1 cellular context compared by ENCODE assay signal in the genomic region with DNA sequence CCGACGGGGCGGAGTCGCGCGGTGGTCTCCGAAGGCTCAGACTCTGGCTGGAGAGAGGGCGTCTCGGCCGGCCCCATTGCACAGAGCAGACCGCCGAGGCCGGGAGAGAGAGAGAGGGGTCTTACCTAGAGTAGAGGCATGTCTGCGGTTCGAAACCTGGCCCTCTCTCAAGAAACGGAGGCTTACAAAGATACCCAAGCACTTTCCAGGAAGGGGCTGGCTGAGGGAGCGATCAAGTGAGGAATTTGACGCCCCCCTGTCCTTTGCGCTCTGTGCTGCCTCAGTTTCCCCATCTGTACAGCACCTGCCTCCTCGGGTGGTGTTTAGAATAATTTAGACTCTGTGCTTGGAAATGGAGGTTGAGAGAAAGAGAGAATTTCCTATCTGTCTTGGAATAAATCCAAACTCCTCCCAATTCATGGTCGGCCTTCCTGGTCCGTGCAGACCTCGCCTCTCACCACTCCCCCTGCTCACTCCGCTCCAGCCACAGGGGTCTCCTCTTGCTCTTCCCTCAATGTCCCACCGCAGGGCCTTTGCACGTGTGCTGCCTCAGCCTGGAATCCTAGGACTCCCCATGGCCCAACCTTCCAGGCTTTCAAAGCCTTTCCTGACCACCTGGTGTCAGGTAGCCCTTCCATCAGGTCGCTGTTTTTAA.
TF ChIP-seq lines count a peak whose summit lies in the region.

No MANE protein-coding gene starts in this region.

TF ChIP-seq in GM12878, 131 proteins besides CTCF, POLR2A, EP300 and RAD21 (continues in another document):
- TF ChIP-seq CEBPB (IDR thresholded peaks at IDR 0.05; ENCODE audit: borderline replicate concordance in 1 of 2, low read depth in 2 of 2, low read length in 2 of 2), result no peak
- TF ChIP-seq LARP7 (IDR thresholded peaks at IDR 0.05), result 0 out of 2 replicates have a peak, but pooled peaks have one; percentile 39
- TF ChIP-seq, protein P1, sequence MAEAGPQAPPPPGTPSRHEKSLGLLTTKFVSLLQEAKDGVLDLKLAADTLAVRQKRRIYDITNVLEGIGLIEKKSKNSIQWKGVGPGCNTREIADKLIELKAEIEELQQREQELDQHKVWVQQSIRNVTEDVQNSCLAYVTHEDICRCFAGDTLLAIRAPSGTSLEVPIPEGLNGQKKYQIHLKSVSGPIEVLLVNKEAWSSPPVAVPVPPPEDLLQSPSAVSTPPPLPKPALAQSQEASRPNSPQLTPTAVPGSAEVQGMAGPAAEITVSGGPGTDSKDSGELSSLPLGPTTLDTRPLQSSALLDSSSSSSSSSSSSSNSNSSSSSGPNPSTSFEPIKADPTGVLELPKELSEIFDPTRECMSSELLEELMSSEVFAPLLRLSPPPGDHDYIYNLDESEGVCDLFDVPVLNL (IDR thresholded peaks at IDR 0.05; ENCODE audit: low read depth, low read length), result no peak
- TF ChIP-seq, protein P2, sequence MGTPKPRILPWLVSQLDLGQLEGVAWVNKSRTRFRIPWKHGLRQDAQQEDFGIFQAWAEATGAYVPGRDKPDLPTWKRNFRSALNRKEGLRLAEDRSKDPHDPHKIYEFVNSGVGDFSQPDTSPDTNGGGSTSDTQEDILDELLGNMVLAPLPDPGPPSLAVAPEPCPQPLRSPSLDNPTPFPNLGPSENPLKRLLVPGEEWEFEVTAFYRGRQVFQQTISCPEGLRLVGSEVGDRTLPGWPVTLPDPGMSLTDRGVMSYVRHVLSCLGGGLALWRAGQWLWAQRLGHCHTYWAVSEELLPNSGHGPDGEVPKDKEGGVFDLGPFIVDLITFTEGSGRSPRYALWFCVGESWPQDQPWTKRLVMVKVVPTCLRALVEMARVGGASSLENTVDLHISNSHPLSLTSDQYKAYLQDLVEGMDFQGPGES (IDR thresholded peaks at IDR 0.05), result no peak
- no peak for TF ChIP-seq FOS (IDR thresholded peaks at IDR 0.05; ENCODE audit: borderline replicate concordance, extremely low read depth, insufficient read length)
- TF ChIP-seq, protein P3, sequence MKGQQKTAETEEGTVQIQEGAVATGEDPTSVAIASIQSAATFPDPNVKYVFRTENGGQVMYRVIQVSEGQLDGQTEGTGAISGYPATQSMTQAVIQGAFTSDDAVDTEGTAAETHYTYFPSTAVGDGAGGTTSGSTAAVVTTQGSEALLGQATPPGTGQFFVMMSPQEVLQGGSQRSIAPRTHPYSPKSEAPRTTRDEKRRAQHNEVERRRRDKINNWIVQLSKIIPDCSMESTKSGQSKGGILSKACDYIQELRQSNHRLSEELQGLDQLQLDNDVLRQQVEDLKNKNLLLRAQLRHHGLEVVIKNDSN (IDR thresholded peaks at IDR 0.05; ENCODE audit: borderline replicate concordance, extremely low read length, insufficient read depth, low read depth, low read length), result no peak
- TF ChIP-seq, protein P4, sequence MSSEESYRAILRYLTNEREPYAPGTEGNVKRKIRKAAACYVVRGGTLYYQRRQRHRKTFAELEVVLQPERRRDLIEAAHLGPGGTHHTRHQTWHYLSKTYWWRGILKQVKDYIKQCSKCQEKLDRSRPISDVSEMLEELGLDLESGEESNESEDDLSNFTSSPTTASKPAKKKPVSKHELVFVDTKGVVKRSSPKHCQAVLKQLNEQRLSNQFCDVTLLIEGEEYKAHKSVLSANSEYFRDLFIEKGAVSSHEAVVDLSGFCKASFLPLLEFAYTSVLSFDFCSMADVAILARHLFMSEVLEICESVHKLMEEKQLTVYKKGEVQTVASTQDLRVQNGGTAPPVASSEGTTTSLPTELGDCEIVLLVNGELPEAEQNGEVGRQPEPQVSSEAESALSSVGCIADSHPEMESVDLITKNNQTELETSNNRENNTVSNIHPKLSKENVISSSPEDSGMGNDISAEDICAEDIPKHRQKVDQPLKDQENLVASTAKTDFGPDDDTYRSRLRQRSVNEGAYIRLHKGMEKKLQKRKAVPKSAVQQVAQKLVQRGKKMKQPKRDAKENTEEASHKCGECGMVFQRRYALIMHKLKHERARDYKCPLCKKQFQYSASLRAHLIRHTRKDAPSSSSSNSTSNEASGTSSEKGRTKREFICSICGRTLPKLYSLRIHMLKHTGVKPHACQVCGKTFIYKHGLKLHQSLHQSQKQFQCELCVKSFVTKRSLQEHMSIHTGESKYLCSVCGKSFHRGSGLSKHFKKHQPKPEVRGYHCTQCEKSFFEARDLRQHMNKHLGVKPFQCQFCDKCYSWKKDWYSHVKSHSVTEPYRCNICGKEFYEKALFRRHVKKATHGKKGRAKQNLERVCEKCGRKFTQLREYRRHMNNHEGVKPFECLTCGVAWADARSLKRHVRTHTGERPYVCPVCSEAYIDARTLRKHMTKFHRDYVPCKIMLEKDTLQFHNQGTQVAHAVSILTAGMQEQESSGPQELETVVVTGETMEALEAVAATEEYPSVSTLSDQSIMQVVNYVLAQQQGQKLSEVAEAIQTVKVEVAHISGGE (CRISPR knock-in tag; IDR thresholded peaks at IDR 0.05), result no peak
- TF ChIP-seq, protein P5, sequence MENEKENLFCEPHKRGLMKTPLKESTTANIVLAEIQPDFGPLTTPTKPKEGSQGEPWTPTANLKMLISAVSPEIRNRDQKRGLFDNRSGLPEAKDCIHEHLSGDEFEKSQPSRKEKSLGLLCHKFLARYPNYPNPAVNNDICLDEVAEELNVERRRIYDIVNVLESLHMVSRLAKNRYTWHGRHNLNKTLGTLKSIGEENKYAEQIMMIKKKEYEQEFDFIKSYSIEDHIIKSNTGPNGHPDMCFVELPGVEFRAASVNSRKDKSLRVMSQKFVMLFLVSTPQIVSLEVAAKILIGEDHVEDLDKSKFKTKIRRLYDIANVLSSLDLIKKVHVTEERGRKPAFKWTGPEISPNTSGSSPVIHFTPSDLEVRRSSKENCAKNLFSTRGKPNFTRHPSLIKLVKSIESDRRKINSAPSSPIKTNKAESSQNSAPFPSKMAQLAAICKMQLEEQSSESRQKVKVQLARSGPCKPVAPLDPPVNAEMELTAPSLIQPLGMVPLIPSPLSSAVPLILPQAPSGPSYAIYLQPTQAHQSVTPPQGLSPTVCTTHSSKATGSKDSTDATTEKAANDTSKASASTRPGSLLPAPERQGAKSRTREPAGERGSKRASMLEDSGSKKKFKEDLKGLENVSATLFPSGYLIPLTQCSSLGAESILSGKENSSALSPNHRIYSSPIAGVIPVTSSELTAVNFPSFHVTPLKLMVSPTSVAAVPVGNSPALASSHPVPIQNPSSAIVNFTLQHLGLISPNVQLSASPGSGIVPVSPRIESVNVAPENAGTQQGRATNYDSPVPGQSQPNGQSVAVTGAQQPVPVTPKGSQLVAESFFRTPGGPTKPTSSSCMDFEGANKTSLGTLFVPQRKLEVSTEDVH (IDR thresholded peaks at IDR 0.05; ENCODE audit: low read depth, partially characterized antibody), result no peak
- TF ChIP-seq PAX8 (IDR thresholded peaks at IDR 0.05), result no peak
- TF ChIP-seq IRF4 (IDR thresholded peaks at IDR 0.05; ENCODE audit: low read depth, low read length), result no peak
- no peak for TF ChIP-seq MXI1 (IDR thresholded peaks at IDR 0.05; ENCODE audit: low read depth, low read length)
- 0 out of 2 replicates have a peak, but pooled peaks have one; percentile 5 for TF ChIP-seq RUNX3 (IDR thresholded peaks at IDR 0.05; ENCODE audit: low read length)
- TF ChIP-seq KLF5 (IDR thresholded peaks at IDR 0.05; ENCODE audit: partially characterized antibody), result no peak
- TF ChIP-seq, protein P6, sequence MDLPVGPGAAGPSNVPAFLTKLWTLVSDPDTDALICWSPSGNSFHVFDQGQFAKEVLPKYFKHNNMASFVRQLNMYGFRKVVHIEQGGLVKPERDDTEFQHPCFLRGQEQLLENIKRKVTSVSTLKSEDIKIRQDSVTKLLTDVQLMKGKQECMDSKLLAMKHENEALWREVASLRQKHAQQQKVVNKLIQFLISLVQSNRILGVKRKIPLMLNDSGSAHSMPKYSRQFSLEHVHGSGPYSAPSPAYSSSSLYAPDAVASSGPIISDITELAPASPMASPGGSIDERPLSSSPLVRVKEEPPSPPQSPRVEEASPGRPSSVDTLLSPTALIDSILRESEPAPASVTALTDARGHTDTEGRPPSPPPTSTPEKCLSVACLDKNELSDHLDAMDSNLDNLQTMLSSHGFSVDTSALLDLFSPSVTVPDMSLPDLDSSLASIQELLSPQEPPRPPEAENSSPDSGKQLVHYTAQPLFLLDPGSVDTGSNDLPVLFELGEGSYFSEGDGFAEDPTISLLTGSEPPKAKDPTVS (IDR thresholded peaks at IDR 0.05; ENCODE audit: low read depth, low read length), result no peak
- no peak for TF ChIP-seq MTA3 (IDR thresholded peaks at IDR 0.05; ENCODE audit: borderline replicate concordance, low read length)
- no peak for TF ChIP-seq CBX5 (IDR thresholded peaks at IDR 0.05; ENCODE audit: low read depth)
- TF ChIP-seq HDAC6 (IDR thresholded peaks at IDR 0.05; ENCODE audit: unreplicated experiment), result no peak
- TF ChIP-seq RFX5 (IDR thresholded peaks at IDR 0.05; ENCODE audit: low read depth, low read length), result no peak; the same call in 1 of the 2 replicates
- TF ChIP-seq, protein P7, sequence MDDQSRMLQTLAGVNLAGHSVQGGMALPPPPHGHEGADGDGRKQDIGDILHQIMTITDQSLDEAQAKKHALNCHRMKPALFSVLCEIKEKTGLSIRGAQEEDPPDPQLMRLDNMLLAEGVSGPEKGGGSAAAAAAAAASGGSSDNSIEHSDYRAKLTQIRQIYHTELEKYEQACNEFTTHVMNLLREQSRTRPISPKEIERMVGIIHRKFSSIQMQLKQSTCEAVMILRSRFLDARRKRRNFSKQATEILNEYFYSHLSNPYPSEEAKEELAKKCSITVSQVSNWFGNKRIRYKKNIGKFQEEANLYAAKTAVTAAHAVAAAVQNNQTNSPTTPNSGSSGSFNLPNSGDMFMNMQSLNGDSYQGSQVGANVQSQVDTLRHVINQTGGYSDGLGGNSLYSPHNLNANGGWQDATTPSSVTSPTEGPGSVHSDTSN (IDR thresholded peaks at IDR 0.05; ENCODE audit: insufficient replicate concordance, low read depth, low read length), result no peak
- TF ChIP-seq, protein P8, sequence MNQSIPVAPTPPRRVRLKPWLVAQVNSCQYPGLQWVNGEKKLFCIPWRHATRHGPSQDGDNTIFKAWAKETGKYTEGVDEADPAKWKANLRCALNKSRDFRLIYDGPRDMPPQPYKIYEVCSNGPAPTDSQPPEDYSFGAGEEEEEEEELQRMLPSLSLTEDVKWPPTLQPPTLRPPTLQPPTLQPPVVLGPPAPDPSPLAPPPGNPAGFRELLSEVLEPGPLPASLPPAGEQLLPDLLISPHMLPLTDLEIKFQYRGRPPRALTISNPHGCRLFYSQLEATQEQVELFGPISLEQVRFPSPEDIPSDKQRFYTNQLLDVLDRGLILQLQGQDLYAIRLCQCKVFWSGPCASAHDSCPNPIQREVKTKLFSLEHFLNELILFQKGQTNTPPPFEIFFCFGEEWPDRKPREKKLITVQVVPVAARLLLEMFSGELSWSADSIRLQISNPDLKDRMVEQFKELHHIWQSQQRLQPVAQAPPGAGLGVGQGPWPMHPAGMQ (IDR thresholded peaks at IDR 0.05; ENCODE audit: borderline replicate concordance), result no peak
- TF ChIP-seq, protein P9, sequence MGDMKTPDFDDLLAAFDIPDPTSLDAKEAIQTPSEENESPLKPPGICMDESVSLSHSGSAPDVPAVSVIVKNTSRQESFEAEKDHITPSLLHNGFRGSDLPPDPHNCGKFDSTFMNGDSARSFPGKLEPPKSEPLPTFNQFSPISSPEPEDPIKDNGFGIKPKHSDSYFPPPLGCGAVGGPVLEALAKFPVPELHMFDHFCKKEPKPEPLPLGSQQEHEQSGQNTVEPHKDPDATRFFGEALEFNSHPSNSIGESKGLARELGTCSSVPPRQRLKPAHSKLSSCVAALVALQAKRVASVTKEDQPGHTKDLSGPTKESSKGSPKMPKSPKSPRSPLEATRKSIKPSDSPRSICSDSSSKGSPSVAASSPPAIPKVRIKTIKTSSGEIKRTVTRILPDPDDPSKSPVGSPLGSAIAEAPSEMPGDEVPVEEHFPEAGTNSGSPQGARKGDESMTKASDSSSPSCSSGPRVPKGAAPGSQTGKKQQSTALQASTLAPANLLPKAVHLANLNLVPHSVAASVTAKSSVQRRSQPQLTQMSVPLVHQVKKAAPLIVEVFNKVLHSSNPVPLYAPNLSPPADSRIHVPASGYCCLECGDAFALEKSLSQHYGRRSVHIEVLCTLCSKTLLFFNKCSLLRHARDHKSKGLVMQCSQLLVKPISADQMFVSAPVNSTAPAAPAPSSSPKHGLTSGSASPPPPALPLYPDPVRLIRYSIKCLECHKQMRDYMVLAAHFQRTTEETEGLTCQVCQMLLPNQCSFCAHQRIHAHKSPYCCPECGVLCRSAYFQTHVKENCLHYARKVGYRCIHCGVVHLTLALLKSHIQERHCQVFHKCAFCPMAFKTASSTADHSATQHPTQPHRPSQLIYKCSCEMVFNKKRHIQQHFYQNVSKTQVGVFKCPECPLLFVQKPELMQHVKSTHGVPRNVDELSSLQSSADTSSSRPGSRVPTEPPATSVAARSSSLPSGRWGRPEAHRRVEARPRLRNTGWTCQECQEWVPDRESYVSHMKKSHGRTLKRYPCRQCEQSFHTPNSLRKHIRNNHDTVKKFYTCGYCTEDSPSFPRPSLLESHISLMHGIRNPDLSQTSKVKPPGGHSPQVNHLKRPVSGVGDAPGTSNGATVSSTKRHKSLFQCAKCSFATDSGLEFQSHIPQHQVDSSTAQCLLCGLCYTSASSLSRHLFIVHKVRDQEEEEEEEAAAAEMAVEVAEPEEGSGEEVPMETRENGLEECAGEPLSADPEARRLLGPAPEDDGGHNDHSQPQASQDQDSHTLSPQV (IDR thresholded peaks at IDR 0.05), result no peak
- TF ChIP-seq, protein P10, sequence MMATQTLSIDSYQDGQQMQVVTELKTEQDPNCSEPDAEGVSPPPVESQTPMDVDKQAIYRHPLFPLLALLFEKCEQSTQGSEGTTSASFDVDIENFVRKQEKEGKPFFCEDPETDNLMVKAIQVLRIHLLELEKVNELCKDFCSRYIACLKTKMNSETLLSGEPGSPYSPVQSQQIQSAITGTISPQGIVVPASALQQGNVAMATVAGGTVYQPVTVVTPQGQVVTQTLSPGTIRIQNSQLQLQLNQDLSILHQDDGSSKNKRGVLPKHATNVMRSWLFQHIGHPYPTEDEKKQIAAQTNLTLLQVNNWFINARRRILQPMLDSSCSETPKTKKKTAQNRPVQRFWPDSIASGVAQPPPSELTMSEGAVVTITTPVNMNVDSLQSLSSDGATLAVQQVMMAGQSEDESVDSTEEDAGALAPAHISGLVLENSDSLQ (IDR thresholded peaks at IDR 0.05), result no peak
- TF ChIP-seq, protein P11, sequence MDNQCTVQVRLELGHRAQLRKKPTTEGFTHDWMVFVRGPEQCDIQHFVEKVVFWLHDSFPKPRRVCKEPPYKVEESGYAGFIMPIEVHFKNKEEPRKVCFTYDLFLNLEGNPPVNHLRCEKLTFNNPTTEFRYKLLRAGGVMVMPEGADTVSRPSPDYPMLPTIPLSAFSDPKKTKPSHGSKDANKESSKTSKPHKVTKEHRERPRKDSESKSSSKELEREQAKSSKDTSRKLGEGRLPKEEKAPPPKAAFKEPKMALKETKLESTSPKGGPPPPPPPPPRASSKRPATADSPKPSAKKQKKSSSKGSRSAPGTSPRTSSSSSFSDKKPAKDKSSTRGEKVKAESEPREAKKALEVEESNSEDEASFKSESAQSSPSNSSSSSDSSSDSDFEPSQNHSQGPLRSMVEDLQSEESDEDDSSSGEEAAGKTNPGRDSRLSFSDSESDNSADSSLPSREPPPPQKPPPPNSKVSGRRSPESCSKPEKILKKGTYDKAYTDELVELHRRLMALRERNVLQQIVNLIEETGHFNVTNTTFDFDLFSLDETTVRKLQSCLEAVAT (IDR thresholded peaks at IDR 0.05), result no peak
- TF ChIP-seq NFYA (IDR thresholded peaks at IDR 0.05; ENCODE audit: borderline replicate concordance, low read depth, low read length), result no peak
- TF ChIP-seq NBN (IDR thresholded peaks at IDR 0.05), result peak; percentile 21; the same call in 1 of the 2 replicates
- no peak for TF ChIP-seq CHD4 (IDR thresholded peaks at IDR 0.05)
- TF ChIP-seq SMARCA5 (IDR thresholded peaks at IDR 0.05), result peak; percentile 50; the same call in 1 of the 2 replicates
- no peak for TF ChIP-seq ASH2L (IDR thresholded peaks at IDR 0.05; ENCODE audit: borderline replicate concordance, low read depth)
- TF ChIP-seq, protein P12, sequence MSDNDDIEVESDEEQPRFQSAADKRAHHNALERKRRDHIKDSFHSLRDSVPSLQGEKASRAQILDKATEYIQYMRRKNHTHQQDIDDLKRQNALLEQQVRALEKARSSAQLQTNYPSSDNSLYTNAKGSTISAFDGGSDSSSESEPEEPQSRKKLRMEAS (IDR thresholded peaks at IDR 0.05; ENCODE audit: low read depth, low read length), result no peak
- TF ChIP-seq CHD2 (IDR thresholded peaks at IDR 0.05; ENCODE audit: borderline replicate concordance, low read depth, low read length), result no peak
